In the genomic region with DNA sequence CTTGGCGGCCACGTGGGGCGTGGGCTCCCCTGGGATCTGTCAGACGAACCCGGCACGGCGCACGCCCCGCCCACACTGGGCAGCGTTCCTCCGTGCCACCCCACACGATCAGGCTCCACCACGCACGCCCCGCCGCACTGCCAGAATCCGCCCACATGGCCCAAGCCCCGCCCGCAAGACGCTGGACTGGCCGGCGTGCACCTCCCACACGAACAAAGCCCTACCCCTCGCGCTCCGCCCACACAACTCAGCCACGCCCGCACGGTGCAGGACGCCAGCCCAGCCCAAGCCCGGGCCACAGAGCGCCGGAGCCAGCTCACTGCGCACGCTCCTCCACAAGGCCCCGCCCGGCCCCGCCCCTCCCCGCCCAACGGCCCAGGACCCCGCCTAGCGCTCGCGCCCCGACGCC, we compare ENCODE assay signal across 8 cellular contexts. TPM values are rescaled to one million over a fixed set of nuclear protein-coding genes. Genes with fewer than 3 reads are reported as not detected.
DNase-seq lines count a peak whose midpoint lies in the region; ATAC-seq and TF ChIP-seq lines count a peak whose summit lies in the region.

No MANE protein-coding gene starts in this region.

- H3K4me3 Mint-ChIP-seq in activated naive CD4-positive, alpha-beta T cell treated with anti-CD3 and anti-CD28 coated beads, Interleukin-2, amount 10 ng/mL, durations not matched to agents 7 days and 5 days = peak overlapping the region; percentile 88

- H3K27me3 ChIP-seq in OCI-LY3 (ENCODE audit: low read depth, low read length) (no peaks in the 10 kb centered on the region), neutrophil (no peaks in the 10 kb centered on the region), transverse colon (no peaks in the 10 kb centered on the region)

- H3K4me3 ChIP-seq in Jurkat, Clone E6-1 (ENCODE audit: low read length) = peak overlapping the region; percentile 86
- H3K4me3 ChIP-seq in OCI-LY3 (ENCODE audit: low read length) (peak overlapping the region; percentile 87), neutrophil (ENCODE audit: low read depth in 1 of 2, low read length in 1 of 2) (peak overlapping the region; percentile 95 to 99), transverse colon (peak overlapping the region; percentile 58 to 87 (median 70))

- intact Hi-C loops in transverse colon (cut with DNase I; ENCODE audit: low total_unique reads) = no loop called here

- CTCF ChIA-PET in activated naive CD4-positive, alpha-beta T cell treated with anti-CD3 and anti-CD28 coated beads, Interleukin-2, amount 10 ng/mL, durations not matched to agents 7 days and 5 days (lab: Charles Lee) = interaction anchor here (0.7 kb wide), 1 partner anchor 10 kb away, joined by 3 read pairs; no protein-coding TSS in a partner anchor

- TF ChIP-seq CTCF in OCI-LY3 (IDR thresholded peaks at IDR 0.05; ENCODE audit: low read depth, low read length) = no peak
- TF ChIP-seq CTCF in neutrophil (IDR thresholded peaks at IDR 0.05) = no peak
- no peak for TF ChIP-seq CTCF in transverse colon (IDR thresholded peaks at IDR 0.05)

- peak overlapping the region; percentile 81 for H3K4me2 ChIP-seq in OCI-LY3 (ENCODE audit: low read length)

- H4K20me1 ChIP-seq in OCI-LY3 (ENCODE audit: insufficient read depth, low read length) = peaks cover 24% of the 10 kb centered on the region

- WGBS in transverse colon (ENCODE audit: low coverage in 1 of 2), 2 donors = 1% methylated on average over 29 of the region's 46 CpGs; no CpG with 5 or more reads in 1 of the 2 donors

- peaks cover 18% of the 10 kb centered on the region for H3K36me3 Mint-ChIP-seq in activated naive CD4-positive, alpha-beta T cell treated with anti-CD3 and anti-CD28 coated beads, Interleukin-2, amount 10 ng/mL, durations not matched to agents 7 days and 5 days

- TF ChIP-seq EP300 in transverse colon (IDR thresholded peaks at IDR 0.05; ENCODE audit: low read depth) = no peak

- ATAC-seq in GM21786 (IDR thresholded peaks at IDR 0.05; ENCODE audit: unreplicated experiment) = peak; percentile 78

- H3K4me1 Mint-ChIP-seq in activated naive CD4-positive, alpha-beta T cell treated with anti-CD3 and anti-CD28 coated beads, Interleukin-2, amount 10 ng/mL, durations not matched to agents 7 days and 5 days = peaks cover 44% of the 10 kb centered on the region

- in situ Hi-C loops in transverse colon (cut with MboI; ENCODE audit: low pct_ligation_motif_present in 1 of 4, low pct_unique_long_range_greater_than_20kb in 1 of 4, low sequenced_read_pairs in 3 of 4) = no loop called here

- H3K9me3 ChIP-seq in OCI-LY3 (ENCODE audit: insufficient read depth, low read length) (no peaks in the 10 kb centered on the region), neutrophil (no peaks in the 10 kb centered on the region), transverse colon (no peaks in the 10 kb centered on the region)

- no peak overlapping the region for H2AFZ ChIP-seq in OCI-LY3 (ENCODE audit: low read depth, low read length)

- peaks cover 27% of the 10 kb centered on the region for H3K36me3 ChIP-seq in OCI-LY3 (replicated peaks; ENCODE audit: low read depth, low read length)
- peaks cover 21% of the 10 kb centered on the region for H3K36me3 ChIP-seq in neutrophil
- peaks cover 0 to 2% (median 0%) of the 10 kb centered on the region in 4 donors for H3K36me3 ChIP-seq in transverse colon

- H3K4me1 ChIP-seq in OCI-LY3 (ENCODE audit: low read length) (peaks cover 15% of the 10 kb centered on the region), neutrophil (ENCODE audit: control insufficient read depth in 1 of 2, insufficient read depth in 1 of 2, low read depth in 1 of 2, low read length in 1 of 2) (peaks cover 16 to 18% of the 10 kb centered on the region in 2 experiments), transverse colon (peaks cover 0 to 21% (median 8%) of the 10 kb centered on the region in 4 donors)

- DNase-seq in EL (peak; percentile 98), germinal center (ENCODE audit: low spot score) (peak; percentile 95), transverse colon (peak; percentile 99)
- DNase-seq in Jurkat, Clone E6-1 (ENCODE audit: low read depth, low spot score) = peak; percentile 94
- DNase-seq in activated naive CD4-positive, alpha-beta T cell treated with anti-CD3 and anti-CD28 coated beads, Interleukin-2, amount 10 ng/mL, durations not matched to agents 7 days and 5 days = peak; percentile 97

- H3K27ac Mint-ChIP-seq in activated naive CD4-positive, alpha-beta T cell treated with anti-CD3 and anti-CD28 coated beads, Interleukin-2, amount 10 ng/mL, durations not matched to agents 7 days and 5 days = peak overlapping the region; percentile 85

- H3K9ac ChIP-seq in OCI-LY3 (ENCODE audit: low read length) = peak overlapping the region; percentile 45; the same call in 1 of the 2 replicates

- no peak for TF ChIP-seq POLR2A in transverse colon (IDR thresholded peaks at IDR 0.05)

- H3K27me3 Mint-ChIP-seq in activated naive CD4-positive, alpha-beta T cell treated with anti-CD3 and anti-CD28 coated beads, Interleukin-2, amount 10 ng/mL, durations not matched to agents 7 days and 5 days = no peaks in the 10 kb centered on the region

- H3K9me3 Mint-ChIP-seq in activated naive CD4-positive, alpha-beta T cell treated with anti-CD3 and anti-CD28 coated beads, Interleukin-2, amount 10 ng/mL, durations not matched to agents 7 days and 5 days = no peaks in the 10 kb centered on the region

- H3K79me2 ChIP-seq in OCI-LY3 (ENCODE audit: low read length) = peaks cover 45% of the 10 kb centered on the region

- H3K27ac ChIP-seq in OCI-LY3 (ENCODE audit: low read length) = no peak overlapping the region; the same call in 1 of the 2 replicates
- peak overlapping the region; percentile 95 for H3K27ac ChIP-seq in neutrophil
- H3K27ac ChIP-seq in transverse colon = peak overlapping the region; percentile 96 to 98 (median 96)

RNA-seq across cellular contexts. Expression of gene TMEM18, which starts 0.6 kb away (rescaled TPM):
- 110 TPM for polyA plus RNA-seq in Jurkat, Clone E6-1 (2012; ENCODE audit: insufficient read depth, insufficient read length)
- total RNA-seq in transverse colon = 10 to 100 TPM; 11.0 to 31.0 (median 14.5) TPM
